In genomic region chr15:64774556-64775523, GRCh38 we compare ENCODE assay signal across 8 cellular contexts. TPM values are rescaled to one million over a fixed set of nuclear protein-coding genes. Genes with fewer than 3 reads are reported as not detected.
A peak's percentile ranks its signal among the peaks of the same experiment; 100 is the strongest.
DNase-seq lines count a peak whose midpoint lies in the region; ATAC-seq and TF ChIP-seq lines count a peak whose summit lies in the region.

No MANE protein-coding gene starts in this region.

- H3K27ac ChIP-seq in liver (ENCODE audit: low read depth in 1 of 2, low read length in 2 of 2) (peak overlapping the region; percentile 24 to 45), thyroid gland (peak overlapping the region; percentile 36 to 92 (median 64))

- WGBS in liver = 2% methylated on average over 118 of the region's 118 CpGs
- 6 to 10% methylated on average over 4 to 15 of the region's 118 CpGs for WGBS in thyroid gland, 2 donors

- H3K4me1 ChIP-seq in BE2C = no peaks in the 10 kb centered on the region
- H3K4me1 ChIP-seq in liver (ENCODE audit: control insufficient read depth in 4 of 4, insufficient read depth in 4 of 4, low read length in 3 of 4) = peaks cover 0 to 9% (median 6%) of the 10 kb centered on the region in 4 donors
- H3K4me1 ChIP-seq in thyroid gland = peaks cover 6 to 17% of the 10 kb centered on the region in 2 donors

- no peak overlapping the region for H3K9ac ChIP-seq in liver (ENCODE audit: low read depth in 1 of 2, low read length in 2 of 2)

- H3K27me3 ChIP-seq in BE2C = peaks cover 5% of the 10 kb centered on the region; the same call in 1 of the 2 replicates
- no peaks in the 10 kb centered on the region for H3K27me3 ChIP-seq in liver (ENCODE audit: control insufficient read depth in 4 of 4, insufficient read depth in 4 of 4, low read length in 3 of 4)
- H3K27me3 ChIP-seq in thyroid gland = no peaks in the 10 kb centered on the region

- no peak for TF ChIP-seq RAD21 in liver (IDR thresholded peaks at IDR 0.05)

- intact Hi-C loops in thyroid gland (cut with DNase I) = no loop called here

- peak in 1 of 2 donors; percentile 21 for TF ChIP-seq POLR2A in thyroid gland (IDR thresholded peaks at IDR 0.05)

- H3K36me3 ChIP-seq in BE2C = no peaks in the 10 kb centered on the region
- no peaks in the 10 kb centered on the region for H3K36me3 ChIP-seq in liver (ENCODE audit: control insufficient read depth in 4 of 4, insufficient read depth in 3 of 4, low read depth in 1 of 4, low read length in 3 of 4)
- H3K36me3 ChIP-seq in thyroid gland = no peaks in the 10 kb centered on the region

- TF ChIP-seq CTCF in BE2C (IDR thresholded peaks at IDR 0.05; ENCODE audit: low read depth, low read length) (no peak), astrocyte of the cerebellum (IDR thresholded peaks at IDR 0.05; ENCODE audit: low read depth, low read length, missing control alignments) (no peak), liver (IDR thresholded peaks at IDR 0.05; ENCODE audit: low read depth, low read length, missing input control) (no peak), thyroid gland (IDR thresholded peaks at IDR 0.05) (peak in 1 of 6 experiments; percentile 3)

- peak; percentile 42 for DNase-seq in BE2C
- no peak for DNase-seq in astrocyte of the cerebellum (ENCODE audit: low read depth)
- peak; percentile 43 to 47 for DNase-seq in thyroid gland
- no peak for DNase-seq in dedifferentiated amniotic fluid mesenchymal stem cell (ENCODE audit: extremely low spot score)

- ATAC-seq in HG03175 (IDR thresholded peaks at IDR 0.05; ENCODE audit: unreplicated experiment) (peak; percentile 30), HG02885 (IDR thresholded peaks at IDR 0.05; ENCODE audit: poor library complexity, unreplicated experiment) (no peak), HG03139 (IDR thresholded peaks at IDR 0.05; ENCODE audit: unreplicated experiment) (no peak)

- H3K9me3 ChIP-seq in BE2C (no peaks in the 10 kb centered on the region; the same call in 1 of the 2 replicates), liver (ENCODE audit: control insufficient read depth in 4 of 4, low read length in 3 of 4) (no peaks in the 10 kb centered on the region), thyroid gland (no peaks in the 10 kb centered on the region)

- in situ Hi-C loops in astrocyte of the cerebellum (cut with HindIII; ENCODE audit: low sequenced_read_pairs) = no loop called here

- H3K4me3 ChIP-seq in BE2C (ENCODE audit: low read depth, low read length) (peak overlapping the region; percentile 38), astrocyte of the cerebellum (ENCODE audit: low read depth, low read length) (peak overlapping the region; percentile 50), liver (ENCODE audit: low read depth in 1 of 3, low read length in 3 of 3) (peak overlapping the region in 2 of 3 donors; percentile 47 to 88), thyroid gland (replicated peaks in 1 of 3) (peak overlapping the region; percentile 73 to 85 (median 75))

TF ChIP-seq in liver, 16 proteins besides CTCF, POLR2A, EP300 and RAD21:
- TF ChIP-seq JUND (IDR thresholded peaks at IDR 0.05) = no peak
- no peak for TF ChIP-seq GABPA (IDR thresholded peaks at IDR 0.05 in 1 of 2, conservative IDR thresholded peaks at IDR 0.05 in 1 of 2)
- no peak for TF ChIP-seq RXRA (IDR thresholded peaks at IDR 0.05)
- no peak for TF ChIP-seq REST (IDR thresholded peaks at IDR 0.05)
- TF ChIP-seq ATF3 (IDR thresholded peaks at IDR 0.05) = no peak
- TF ChIP-seq HNF4G (IDR thresholded peaks at IDR 0.05) = no peak
- TF ChIP-seq SP1 (IDR thresholded peaks at IDR 0.05) = no peak
- TF ChIP-seq FOXA2 (IDR thresholded peaks at IDR 0.05) = no peak
- TF ChIP-seq MAX (IDR thresholded peaks at IDR 0.05) = no peak
- no peak for TF ChIP-seq EGR1 (IDR thresholded peaks at IDR 0.05; ENCODE audit: low read depth in 2 of 2)
- no peak for TF ChIP-seq FOXA1 (IDR thresholded peaks at IDR 0.05)
- no peak for TF ChIP-seq HNF4A (conservative IDR thresholded peaks at IDR 0.05)
- TF ChIP-seq ZBTB33 (IDR thresholded peaks at IDR 0.05) = no peak
- TF ChIP-seq NR2F2 (IDR thresholded peaks at IDR 0.05) = no peak
- TF ChIP-seq TAF1 (conservative IDR thresholded peaks at IDR 0.05) = no peak
- TF ChIP-seq YY1 (IDR thresholded peaks at IDR 0.05) = no peak

RNA-seq across cellular contexts. Expression of gene RBPMS2, which starts 0.5 kb away (rescaled TPM):
- polyA plus RNA-seq in BE2C (2012; ENCODE audit: insufficient read depth, insufficient read length, low read depth) = 1.0 TPM
- total RNA-seq in liver = under 1 TPM; 0.42 to 0.50 TPM
- polyA plus RNA-seq in liver = 1 to 10 TPM; 4.3 to 7.9 TPM
- total RNA-seq in thyroid gland = 1 to 10 TPM; 2.6 to 3.5 (median 3.1) TPM

RNA-seq across cellular contexts. Expression of gene PIF1, which starts 50.6 kb away (rescaled TPM):
- 4.6 TPM for polyA plus RNA-seq in BE2C (2012; ENCODE audit: insufficient read depth, insufficient read length, low read depth)
- total RNA-seq in liver (1 to 10 TPM in 1 of 2 donors, under 1 TPM in 1; 0.42 to 7.3 TPM), thyroid gland (1 to 10 TPM in 1 of 4 donors, under 1 TPM in 2, not detected in 1; 0.33 to 1.1 (median 0.54) TPM)
- polyA plus RNA-seq in liver = under 1 TPM; 0.61 to 0.67 TPM

Comparison
In these comparisons a context has a peak if more than half of its experiments do, and no peak if none do; other contexts are left out.
1. DNase-seq: peak in BE2C (single experiment) and thyroid gland (2 of 2); none in astrocyte of the cerebellum (single experiment) and dedifferentiated amniotic fluid mesenchymal stem cell (single experiment).
2. Peak in every context shown above with its lines, with median percentiles within 50 percentile points of each other: H3K4me3 ChIP-seq.